Comparison of ENCODE assay signal across 8 cellular contexts in the genomic region with DNA sequence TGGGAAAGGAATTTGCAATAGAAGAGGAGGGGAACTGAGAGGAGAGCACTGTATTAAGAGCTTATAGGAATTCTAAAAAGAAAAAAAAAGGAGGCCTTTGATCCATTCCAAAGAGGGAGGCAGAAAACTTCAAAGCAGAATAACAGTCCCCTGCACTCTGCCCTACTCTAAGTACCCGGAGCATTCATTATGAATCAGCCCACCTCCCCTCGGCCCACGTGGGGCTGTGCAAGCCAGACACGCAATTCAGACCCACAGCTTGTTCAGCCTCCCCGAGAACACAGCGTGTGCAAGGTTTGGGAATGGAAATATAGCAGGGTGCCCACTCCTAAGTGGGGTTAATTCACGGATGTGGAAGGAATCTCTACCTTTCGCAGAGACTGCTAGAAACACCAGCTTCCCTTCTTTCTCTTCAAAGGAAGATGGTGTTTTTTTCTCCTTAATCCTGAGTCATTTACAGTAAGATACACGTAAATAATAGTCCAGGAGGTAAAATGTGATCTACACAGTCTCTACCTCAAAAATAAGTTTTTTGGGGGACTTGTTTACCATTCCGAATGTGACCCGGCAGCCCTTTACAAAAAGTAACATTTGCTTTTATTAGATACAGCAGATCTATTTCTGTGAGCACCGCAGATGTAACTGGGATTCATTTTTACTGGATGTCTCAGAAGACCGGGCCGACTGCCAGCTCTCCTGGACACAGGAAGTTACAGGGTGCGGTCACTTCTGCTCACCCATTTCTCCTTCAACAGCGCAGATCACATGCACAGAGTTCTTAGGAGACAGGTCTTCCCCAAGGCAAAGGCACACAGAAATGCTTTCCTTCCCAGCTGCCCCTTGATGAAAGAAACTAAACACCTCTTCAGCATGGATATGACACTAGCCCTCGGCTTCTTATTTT.
DNase-seq lines count a peak whose midpoint lies in the region; ATAC-seq and TF ChIP-seq lines count a peak whose summit lies in the region.

No MANE protein-coding gene starts in this region.

- peak overlapping the region; percentile 37 to 70 (median 55) for H3K27ac Mint-ChIP-seq in nephron

- DNase-seq in AG09319 (ENCODE audit: extremely low read depth, low read depth) (peak; percentile 79), NCI-H460 (ENCODE audit: extremely low read depth, low read depth) (peak; percentile 83), epithelial cell of esophagus (ENCODE audit: low read depth) (peak; percentile 96), GM13976 (ENCODE audit: low spot score) (no peak)
- DNase-seq in central memory CD4-positive, alpha-beta T cell, result no peak

- peak overlapping the region in 2 of 3 experiments; percentile 4 to 14 for H3K4me3 Mint-ChIP-seq in nephron

- ATAC-seq in HG03097 (IDR thresholded peaks at IDR 0.05; ENCODE audit: low FRiP score, unreplicated experiment) (no peak), HG03354 (IDR thresholded peaks at IDR 0.05; ENCODE audit: poor library complexity, severe bottlenecking, unreplicated experiment) (no peak)

- peaks cover 62% of the 10 kb centered on the region for H3K4me1 Mint-ChIP-seq in nephron

- H3K36me3 Mint-ChIP-seq in nephron (ENCODE audit: low read depth), result no peaks in the 10 kb centered on the region

- TF ChIP-seq CTCF in AG09319 (IDR thresholded peaks at IDR 0.05; ENCODE audit: low read depth, low read length) (no peak), epithelial cell of esophagus (IDR thresholded peaks at IDR 0.05; ENCODE audit: insufficient read depth, low read depth, low read length, missing control alignments) (no peak), nephron (IDR thresholded peaks at IDR 0.05; ENCODE audit: unreplicated experiment in 3 of 3) (no peak), GM13976 (IDR thresholded peaks at IDR 0.05; ENCODE audit: borderline replicate concordance, control extremely low read depth, extremely low read depth, insufficient read depth, missing control alignments) (no peak)

- no peak overlapping the region for H3K4me3 ChIP-seq in epithelial cell of esophagus (ENCODE audit: low read length)

- H3K9me3 Mint-ChIP-seq in nephron, result peaks cover 17% of the 10 kb centered on the region

- in situ Hi-C loops in GM13976 (cut with MboI; ENCODE audit: low sequenced_read_pairs, unreplicated experiment), result no loop called here

- no peaks in the 10 kb centered on the region for H3K27me3 Mint-ChIP-seq in nephron (ENCODE audit: low read depth)

Comparison
In these comparisons a context has a peak if more than half of its experiments do, and no peak if none do; other contexts are left out.
1. DNase-seq: peak in AG09319 (single experiment), NCI-H460 (single experiment) and epithelial cell of esophagus (single experiment); none in central memory CD4-positive, alpha-beta T cell (single experiment) and GM13976 (single experiment).